ENCODE assay signal across 15 cellular contexts in genomic region chr12:125038976-125039625, GRCh38.
"Had no signal": no experiment of that assay in that cellular context is flagged by ENCODE, and none has a peak within 500 bp of the region (broad histone marks: within the 10 kb centered on the region; RNA-seq: fewer than 3 reads in every experiment).

No MANE protein-coding gene starts in this region.

- ATAC-seq: activated CD8-positive, alpha-beta memory T cell treated with anti-CD3 and anti-CD28 coated beads, Interleukin-2, amount 10 ng/mL, durations not matched to agents 7 days and 5 days had no signal

- H3K27me3 ChIP-seq: esophagus squamous epithelium, hepatocyte, ovary, testis had no signal

- H3K9me3 ChIP-seq: esophagus squamous epithelium, ovary, testis had no signal

- FAIRE-seq: colon had no signal

- H3K36me3 ChIP-seq: esophagus squamous epithelium, ovary had no signal

- H3K27ac ChIP-seq: esophagus squamous epithelium, hepatocyte, ovary, testis had no signal

- H3K4me3 ChIP-seq: esophagus squamous epithelium, hepatocyte, ovary, testis had no signal

- H3K79me2 ChIP-seq: hepatocyte had no signal

- DNase-seq: activated CD4-positive, alpha-beta T cell treated with anti-CD3 and anti-CD28 coated beads for 1 hour; activated CD4-positive, alpha-beta T cell treated with anti-CD3 and anti-CD28 coated beads, Interleukin-2, amount 50 U/mL, for 48 hours; activated CD8-positive, alpha-beta memory T cell treated with anti-CD3 and anti-CD28 coated beads, Interleukin-2, amount 10 ng/mL, durations not matched to agents 7 days and 5 days; activated effector memory CD4-positive, alpha-beta T cell treated with anti-CD3 and anti-CD28 coated beads, Interleukin-2, amount 50 U/mL, for 16 hours; activated T-cell treated with anti-CD3 and anti-CD28 coated beads, Interleukin-2, amount 50 U/mL, for 24 hours; anterior cingulate cortex; esophagus squamous epithelium; mesendoderm; nephron progenitor cell; ovary; stimulated activated CD4-positive, alpha-beta T cell treated with anti-CD3 and anti-CD28 coated beads, Interleukin-4, amount 100 ng/mL, for 1 hour; stimulated activated CD8-positive, alpha-beta memory T cell treated with anti-CD3 and anti-CD28 coated beads, Interleukin-4, amount 100 ng/mL, for 48 hours; testis had no signal

- H3K4me1 ChIP-seq: esophagus squamous epithelium, testis had no signal

- H3K4me2 ChIP-seq: hepatocyte had no signal

- H2AFZ ChIP-seq: hepatocyte had no signal
